Comparison of ENCODE assay signal across 9 cellular contexts in the genomic region with DNA sequence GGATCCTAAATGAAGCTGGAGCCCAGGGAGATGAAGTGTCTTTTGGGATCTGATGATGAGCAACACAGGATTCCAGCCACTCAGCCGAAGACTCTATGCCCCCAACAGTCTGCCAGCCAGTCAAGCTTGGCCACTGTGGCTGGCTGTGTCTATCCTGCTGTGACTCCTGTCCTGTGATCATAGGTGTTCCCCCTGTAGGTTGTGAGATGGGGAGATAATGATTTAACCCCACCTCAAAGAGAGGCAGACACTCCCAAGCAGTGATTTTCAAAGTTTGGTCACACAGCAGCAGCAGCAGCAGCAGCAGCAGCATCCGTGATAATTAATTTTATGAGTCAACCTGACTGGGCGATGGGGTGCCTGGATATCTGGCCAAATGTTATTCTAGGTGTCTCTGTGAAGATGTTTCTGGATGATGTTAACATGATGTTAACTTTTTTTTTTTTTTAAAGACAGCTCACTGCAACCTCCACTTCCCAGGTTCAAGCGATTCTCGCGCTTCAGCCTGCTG. TPM values are rescaled to one million over a fixed set of nuclear protein-coding genes. Genes with fewer than 3 reads are reported as not detected.
A peak's percentile ranks its signal among the peaks of the same experiment; 100 is the strongest.
DNase-seq lines count a peak whose midpoint lies in the region; ATAC-seq and TF ChIP-seq lines count a peak whose summit lies in the region.
"Had no signal": no experiment of that assay in that cellular context is flagged by ENCODE, and none has a peak within 500 bp of the region (broad histone marks: within the 10 kb centered on the region; RNA-seq: fewer than 3 reads in every experiment).

No MANE protein-coding gene starts in this region.

- H3K36me3 ChIP-seq in sigmoid colon, result no peaks in the 10 kb centered on the region

- H3K4me3 ChIP-seq in sigmoid colon, result no peak overlapping the region

- H3K27ac ChIP-seq in sigmoid colon, result peak overlapping the region; percentile 64 to 90 (median 76)

- peaks cover 2% of the 10 kb centered on the region for H3K27me3 Mint-ChIP-seq in chondrocyte (ENCODE audit: low read depth)
- H3K27me3 Mint-ChIP-seq: activated CD4-positive, alpha-beta T cell treated with anti-CD3 and anti-CD28 coated beads for 36 hours had no signal

- TF ChIP-seq CTCF in chondrocyte (IDR thresholded peaks at IDR 0.05) (no peak), sigmoid colon (IDR thresholded peaks at IDR 0.05) (no peak)

- DNase-seq in chondrocyte (ENCODE audit: low spot score) (no peak), sigmoid colon (no peak), medulla oblongata (ENCODE audit: extremely low spot score) (no peak), NCI-H345 (lab: John Stamatoyannopoulos, UW) (no peak), NCI-H1694 (lab: John Stamatoyannopoulos, UW) (no peak), DMS114 treated with DMSO at 0.1 percent for 48 hours (lab: John Stamatoyannopoulos, UW; ENCODE audit: unreplicated experiment) (no peak)

- no peaks in the 10 kb centered on the region for H3K9me3 ChIP-seq in sigmoid colon

- H3K4me1 Mint-ChIP-seq in chondrocyte (ENCODE audit: low read depth), result peaks cover 49% of the 10 kb centered on the region

- no peaks in the 10 kb centered on the region for H3K27me3 ChIP-seq in sigmoid colon

- peak overlapping the region; percentile 37 for H3K27ac Mint-ChIP-seq in chondrocyte (ENCODE audit: unreplicated experiment)

- peak in 2 of 4 donors; percentile 16 to 19 for TF ChIP-seq EP300 in sigmoid colon (IDR thresholded peaks at IDR 0.05)

- WGBS in sigmoid colon, 2 donors, result 88% methylated on average over 6 of the region's 6 CpGs

- peak; percentile 35 for ATAC-seq in GM18505 (IDR thresholded peaks at IDR 0.05; ENCODE audit: unreplicated experiment)
- ATAC-seq in HG03378 (IDR thresholded peaks at IDR 0.05; ENCODE audit: unreplicated experiment), result peak; percentile 35

- no peak overlapping the region for H3K4me3 Mint-ChIP-seq in chondrocyte (ENCODE audit: unreplicated experiment)
- H3K4me3 Mint-ChIP-seq: activated CD4-positive, alpha-beta T cell treated with anti-CD3 and anti-CD28 coated beads for 36 hours had no signal

- H3K36me3 Mint-ChIP-seq in chondrocyte (ENCODE audit: low read depth), result no peaks in the 10 kb centered on the region

- intact Hi-C loops in sigmoid colon (cut with DNase I), result no loop called here

- no peaks in the 10 kb centered on the region for H3K9me3 Mint-ChIP-seq in chondrocyte (ENCODE audit: low read depth)

- TF ChIP-seq POLR2A in GM18505 (IDR thresholded peaks at IDR 0.05; ENCODE audit: borderline replicate concordance, extremely low read depth, insufficient read depth, insufficient read length) (no peak), sigmoid colon (IDR thresholded peaks at IDR 0.05) (no peak)

- peaks cover 0 to 52% (median 48%) of the 10 kb centered on the region in 4 donors for H3K4me1 ChIP-seq in sigmoid colon

RNA-seq across cellular contexts. Expression of a gene that starts 21.4 kb away (rescaled TPM):
- total RNA-seq in chondrocyte, result 191 to 254 TPM (median 195 TPM) in 3 replicates
- 1,000 to 10,000 TPM in 2 of 4 donors, 100 to 1,000 TPM in 2; 753 to 1,323 (median 1,092) TPM for total RNA-seq in sigmoid colon
- polyA plus RNA-seq in sigmoid colon, result 100 to 1,000 TPM in 2 of 3 donors, 10 to 100 TPM in 1; 60.6 to 200 (median 108) TPM
